24 cellular contexts compared by ENCODE assay signal in the genomic region with DNA sequence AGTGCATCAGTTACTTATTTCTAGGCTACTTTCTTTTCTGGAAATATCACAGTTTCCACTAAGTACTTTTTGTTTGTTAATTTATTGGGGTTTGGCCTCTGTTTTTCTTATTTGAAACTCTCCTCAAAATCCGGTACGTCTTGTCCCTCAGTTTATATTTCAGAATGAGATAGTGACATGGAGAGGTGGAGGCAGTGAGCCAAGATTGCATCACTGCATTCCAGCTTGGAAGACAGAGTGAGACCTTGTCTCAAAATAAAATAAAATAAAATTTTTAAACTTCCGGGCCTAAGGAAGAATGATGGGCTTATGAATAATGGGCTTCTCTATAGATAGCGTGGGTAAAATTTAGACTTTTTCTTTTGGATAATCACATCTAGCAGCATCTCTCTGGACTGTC.
"Had no signal": no experiment of that assay in that cellular context is flagged by ENCODE, and none has a peak within 500 bp of the region (broad histone marks: within the 10 kb centered on the region; RNA-seq: fewer than 3 reads in every experiment).

No MANE protein-coding gene starts in this region.

- H3K4me3 ChIP-seq: coronary artery, esophagus squamous epithelium, gastroesophageal sphincter, heart left ventricle, hepatocyte, left lung, prostate gland, right atrium auricular region, skin epidermis, spleen, transverse colon, upper lobe of right lung, uterus had no signal

- H3K79me2 ChIP-seq: hepatocyte had no signal

- H3K4me1 ChIP-seq: esophagus squamous epithelium, gastroesophageal sphincter, heart left ventricle, left lung, prostate gland, right atrium auricular region, spleen, transverse colon, upper lobe of right lung, uterus had no signal

- H3K9me3 ChIP-seq: esophagus squamous epithelium, gastroesophageal sphincter, heart left ventricle, prostate gland, right atrium auricular region, transverse colon, upper lobe of right lung, uterus had no signal

- H2AFZ ChIP-seq: hepatocyte had no signal

- H3K27ac ChIP-seq: coronary artery, esophagus squamous epithelium, gastroesophageal sphincter, heart left ventricle, hepatocyte, left lung, prostate gland, right atrium auricular region, skin epidermis, spleen, transverse colon, upper lobe of right lung, uterus had no signal

- H3K4me2 ChIP-seq: hepatocyte had no signal

- H3K36me3 ChIP-seq: esophagus squamous epithelium, gastroesophageal sphincter, heart left ventricle, left lung, prostate gland, right atrium auricular region, spleen, transverse colon, upper lobe of right lung, uterus had no signal

- ATAC-seq: effector memory CD8-positive, alpha-beta T cell; gastroesophageal sphincter; heart left ventricle; left cardiac atrium; left lung; naive thymus-derived CD4-positive, alpha-beta T cell; sciatic nerve; stimulated activated naive B cell treated with anti-CD40 and anti-IgM and Interleukin-4, amounts not matched to agents 10 μg/mL and 1 μg/mL and 100 μg/mL, for 72 hours; upper lobe of right lung had no signal

- DNase-seq: dermis blood vessel endothelial cell; effector memory CD8-positive, alpha-beta T cell; erythroblast; esophagus squamous epithelium; foreskin fibroblast; heart left ventricle; left cardiac atrium; left lung; mesenchymal stem cell; midbrain; naive thymus-derived CD4-positive, alpha-beta T cell; nucleus accumbens; spleen; stimulated activated naive B cell treated with anti-CD40 and anti-IgM and Interleukin-4, amounts not matched to agents 10 μg/mL and 1 μg/mL and 100 μg/mL, for 72 hours; transverse colon; upper lobe of right lung; uterus had no signal

- H3K27me3 ChIP-seq: esophagus squamous epithelium, gastroesophageal sphincter, heart left ventricle, hepatocyte, left lung, right atrium auricular region, spleen, transverse colon, upper lobe of right lung, uterus had no signal
